In genomic region chr14:63088865-63089264, GRCh38 we compare ENCODE assay signal across 19 cellular contexts. TPM values are rescaled to one million over a fixed set of nuclear protein-coding genes. Genes with fewer than 3 reads are reported as not detected.
"Had no signal": no experiment of that assay in that cellular context is flagged by ENCODE, and none has a peak within 500 bp of the region (broad histone marks: within the 10 kb centered on the region; RNA-seq: fewer than 3 reads in every experiment).

No MANE protein-coding gene starts in this region.

- DNase-seq: activated CD4-positive, alpha-beta T cell treated with anti-CD3 and anti-CD28 coated beads, Interleukin-2, amount 50 U/mL, for 4 hours; activated effector memory CD4-positive, alpha-beta T cell treated with anti-CD3 and anti-CD28 coated beads, Interleukin-2, amount 50 U/mL, for 16 hours; activated naive CD4-positive, alpha-beta T cell treated with anti-CD3 and anti-CD28 coated beads, Interleukin-2, amount 50 U/mL, for 16 hours; activated T-cell treated with anti-CD3 and anti-CD28 coated beads, Interleukin-2, amount 50 U/mL, for 72 hours; aorta; brain microvascular endothelial cell; colonic mucosa; erythroblast; foreskin melanocyte; glutamatergic neuron; hypothalamus; islet precursor cell; left colon; lower lobe of right lung; naive thymus-derived CD8-positive, alpha-beta T cell; ovary; psoas muscle; stimulated activated CD4-positive, alpha-beta T cell treated with anti-CD3 and anti-CD28 coated beads, Interleukin-2, amount 100 ng/mL, for 48 hours had no signal

- ATAC-seq: activated T-cell treated with anti-CD3 and anti-CD28 coated beads, Interleukin-2, amount 50 U/mL, for 72 hours; left colon; lower lobe of right lung; naive thymus-derived CD8-positive, alpha-beta T cell; psoas muscle; right cardiac atrium had no signal

RNA-seq across cellular contexts. Expression of gene KCNH5, which starts 43.6 kb away (rescaled TPM):
- polyA plus RNA-seq: aorta; naive thymus-derived CD8-positive, alpha-beta T cell; ovary; right cardiac atrium had no signal
